ENCODE assay signal across 9 cellular contexts in the genomic region with DNA sequence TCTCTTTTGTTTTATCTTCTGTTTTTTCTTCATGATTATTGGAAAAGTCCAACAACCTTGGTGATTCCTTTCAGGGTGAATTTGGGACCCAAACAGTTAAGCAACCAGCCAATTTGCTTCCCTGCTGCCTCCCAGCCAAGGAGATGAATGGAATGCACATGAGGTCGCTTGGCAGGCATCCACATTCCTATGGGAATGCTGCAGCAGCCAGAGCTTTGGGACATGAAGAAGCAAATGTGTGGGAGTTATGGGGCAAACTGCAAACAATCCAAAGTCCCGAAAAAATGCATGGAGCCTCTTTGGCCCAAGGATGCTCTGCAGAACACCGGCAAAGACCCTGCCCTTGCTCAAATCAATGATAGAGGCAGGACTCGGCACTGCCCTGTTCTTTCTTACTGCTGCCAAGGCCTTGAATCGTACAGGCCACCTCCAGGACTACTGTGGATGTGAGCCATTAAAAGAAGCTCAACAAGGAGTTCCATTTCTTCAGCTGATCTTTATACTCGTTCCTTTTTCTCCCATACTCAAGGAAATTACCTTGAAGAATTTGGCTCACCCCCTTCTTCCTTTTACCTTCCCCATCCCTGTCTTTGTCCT.
DNase-seq lines count a peak whose midpoint lies in the region; ATAC-seq, FAIRE-seq and TF ChIP-seq lines count a peak whose summit lies in the region.
"Had no signal": no experiment of that assay in that cellular context is flagged by ENCODE, and none has a peak within 500 bp of the region (broad histone marks: within the 10 kb centered on the region; RNA-seq: fewer than 3 reads in every experiment).

No MANE protein-coding gene starts in this region.

- intact Hi-C loops in heart left ventricle (cut with DNase I) (loop anchor here in 2 of 10 donors (5.0 to 10.0 kb wide), 2 partner anchors 70 to 118 kb away; a partner anchor contains a TSS), posterior vena cava (cut with DNase I) (no loop called here), Calu3 (cut with micrococcal nuclease; ENCODE audit: unreplicated experiment) (no loop called here)

- H3K9me3 ChIP-seq in adipocyte (ENCODE audit: control insufficient read depth, low read length) (no peaks in the 10 kb centered on the region), heart left ventricle (peaks cover 0 to 6% (median 0%) of the 10 kb centered on the region in 12 donors)
- H3K9me3 ChIP-seq: mucosa of descending colon had no signal

- H3K4me3 ChIP-seq in adipocyte (ENCODE audit: low read length) (peak overlapping the region; percentile 45), heart left ventricle (no peak overlapping the region)
- H3K4me3 ChIP-seq: mucosa of descending colon had no signal

- no peak overlapping the region for H3K27ac Mint-ChIP-seq in naive thymus-derived CD8-positive, alpha-beta T cell
- H3K27ac Mint-ChIP-seq in Calu3 (ENCODE audit: unreplicated experiment), result no peak overlapping the region

- DNase-seq in adipocyte (ENCODE audit: low read depth) (peak; percentile 94), heart left ventricle (peak; percentile 73 to 92 (median 85)), posterior vena cava (ENCODE audit: low spot score) (peak; percentile 84), DMS114 treated with DMSO at 0.1 percent for 48 hours (lab: John Stamatoyannopoulos, UW; ENCODE audit: unreplicated experiment) (no peak), AML-193 (lab: John Stamatoyannopoulos, UW) (no peak), Calu3 (no peak)
- DNase-seq in naive thymus-derived CD8-positive, alpha-beta T cell, result no peak

- H3K4me1 ChIP-seq in adipocyte (ENCODE audit: control insufficient read depth, insufficient read depth, low read length), result peaks cover 52% of the 10 kb centered on the region
- peaks cover 0 to 30% (median 18%) of the 10 kb centered on the region in 12 donors for H3K4me1 ChIP-seq in heart left ventricle

- no peak for TF ChIP-seq POLR2A in heart left ventricle (IDR thresholded peaks at IDR 0.05)

- peak overlapping the region; percentile 71 for H3K9ac ChIP-seq in adipocyte (ENCODE audit: low read length)

- no peaks in the 10 kb centered on the region for H3K4me1 Mint-ChIP-seq in naive thymus-derived CD8-positive, alpha-beta T cell
- peaks cover 16% of the 10 kb centered on the region for H3K4me1 Mint-ChIP-seq in Calu3 (ENCODE audit: low read depth, unreplicated experiment)

- peaks cover 0 to 10% (median 6%) of the 10 kb centered on the region in 9 donors for H3K9me3 Mint-ChIP-seq in naive thymus-derived CD8-positive, alpha-beta T cell
- peaks cover 6% of the 10 kb centered on the region for H3K9me3 Mint-ChIP-seq in Calu3 (ENCODE audit: low read depth, unreplicated experiment)

- WGBS in heart left ventricle, 4 donors, result 2 to 10% (median 6%) methylated on average over 6 of the region's 6 CpGs

- peak; percentile 50 to 82 (median 68) for ATAC-seq in heart left ventricle
- ATAC-seq in naive thymus-derived CD8-positive, alpha-beta T cell, result no peak
- ATAC-seq: mucosa of descending colon had no signal

- POLR2A ChIA-PET in naive thymus-derived CD8-positive, alpha-beta T cell (lab: Charles Lee), result no interaction called here

- peak overlapping the region in 11 of 12 donors; percentile 11 to 76 (median 69) for H3K27ac ChIP-seq in heart left ventricle

- CTCF ChIA-PET in Calu3 (lab: Charles Lee), result interaction anchor here (1.3 kb wide), 1 partner anchor 42 kb away, joined by 3 read pairs; no protein-coding TSS in a partner anchor

- H3K4me3 Mint-ChIP-seq in naive thymus-derived CD8-positive, alpha-beta T cell, result no peak overlapping the region
- no peak overlapping the region for H3K4me3 Mint-ChIP-seq in Calu3 (ENCODE audit: low read depth, unreplicated experiment)

- BruUV-seq in Calu3 (replicated peaks; lab: Mats Ljungman, UMichigan), result no TSS peak

- H3K27me3 Mint-ChIP-seq in naive thymus-derived CD8-positive, alpha-beta T cell, result peaks cover 7 to 70% (median 16%) of the 10 kb centered on the region in 5 donors
- peaks cover 50% of the 10 kb centered on the region for H3K27me3 Mint-ChIP-seq in Calu3 (ENCODE audit: unreplicated experiment)

- TF ChIP-seq CTCF in heart left ventricle (IDR thresholded peaks at IDR 0.05) (no peak), Calu3 (IDR thresholded peaks at IDR 0.05; ENCODE audit: unreplicated experiment) (no peak)

- H3K36me3 ChIP-seq in adipocyte (ENCODE audit: control insufficient read depth, insufficient read depth, low read length, severe bottlenecking) (no peaks in the 10 kb centered on the region), heart left ventricle (no peaks in the 10 kb centered on the region)

- H3K27me3 ChIP-seq in adipocyte (replicated peaks; ENCODE audit: control insufficient read depth, insufficient read depth, low read length), result no peaks in the 10 kb centered on the region
- H3K27me3 ChIP-seq in heart left ventricle, result no peaks in the 10 kb centered on the region

- peaks cover 0 to 8% (median 0%) of the 10 kb centered on the region in 3 donors for H3K36me3 Mint-ChIP-seq in naive thymus-derived CD8-positive, alpha-beta T cell
- H3K36me3 Mint-ChIP-seq in Calu3 (ENCODE audit: insufficient read depth, unreplicated experiment), result no peaks in the 10 kb centered on the region

- FAIRE-seq in G401.6 (lab: Jason Lieb, UNC), result peak; percentile 94

Comparison
In these comparisons a context has a peak if more than half of its experiments do, and no peak if none do; other contexts are left out.
1. DNase-seq: peak in adipocyte (single experiment), heart left ventricle (5 of 5) and posterior vena cava (single experiment); none in DMS114 treated with DMSO at 0.1 percent for 48 hours (single experiment), naive thymus-derived CD8-positive, alpha-beta T cell (0 of 10), AML-193 (0 of 2) and Calu3 (single experiment).
2. ATAC-seq: peak in heart left ventricle (4 of 4); none in naive thymus-derived CD8-positive, alpha-beta T cell (0 of 2).